In the genomic region with DNA sequence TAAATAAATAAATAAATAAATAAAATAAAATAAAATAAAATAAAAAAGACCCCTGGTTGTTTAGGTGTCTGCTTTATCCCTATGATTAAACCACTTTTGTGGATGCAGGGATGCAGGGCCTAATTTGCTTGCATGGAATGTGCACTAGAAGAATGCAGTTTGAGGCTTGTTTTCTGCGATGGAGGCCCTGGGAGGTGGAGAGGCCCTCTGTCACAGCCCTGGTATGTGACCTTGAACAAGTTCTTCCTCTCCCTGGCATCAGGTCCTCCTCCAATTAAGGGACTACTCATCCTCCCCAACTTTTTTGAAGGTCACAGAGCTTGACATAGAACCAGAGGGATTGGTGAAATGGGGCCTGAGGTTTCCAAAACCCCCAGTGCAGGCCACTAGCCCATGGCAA, we compare ENCODE assay signal across 22 cellular contexts. TPM values are rescaled to one million over a fixed set of nuclear protein-coding genes. Genes with fewer than 3 reads are reported as not detected.
DNase-seq lines count a peak whose midpoint lies in the region; ATAC-seq, FAIRE-seq and TF ChIP-seq lines count a peak whose summit lies in the region.
"Had no signal": no experiment of that assay in that cellular context is flagged by ENCODE, and none has a peak within 500 bp of the region (broad histone marks: within the 10 kb centered on the region; RNA-seq: fewer than 3 reads in every experiment).

No MANE protein-coding gene starts in this region.

- H3K9me3 ChIP-seq in HepG2 (ENCODE audit: low read length) (no peaks in the 10 kb centered on the region), right lobe of liver (no peaks in the 10 kb centered on the region), aorta (ENCODE audit: control insufficient read depth, low read length) (no peaks in the 10 kb centered on the region)
- H3K9me3 ChIP-seq: BLaER1, Caco-2, MG63, SK-N-SH had no signal

- intact Hi-C loops in HepG2 (cut with micrococcal nuclease; ENCODE audit: unreplicated experiment) (no loop called here), right lobe of liver (cut with DNase I) (no loop called here), aorta (cut with DNase I) (no loop called here)

- H3K4me1 ChIP-seq in HepG2 (ENCODE audit: insufficient read depth, low read length) (peaks cover 8% of the 10 kb centered on the region; the same call in 1 of the 2 replicates), right lobe of liver (no peaks in the 10 kb centered on the region), aorta (ENCODE audit: control insufficient read depth in 1 of 2, insufficient read depth in 2 of 2, low read length in 2 of 2) (no peaks in the 10 kb centered on the region)
- H3K4me1 ChIP-seq: Caco-2 had no signal

- in situ Hi-C loops in HepG2 (cut with HindIII; ENCODE audit: extremely low pct_ligation_motif_present, low pct_unique_long_range_greater_than_20kb): no loop called here

- H3K36me3 ChIP-seq in HepG2 (replicated peaks in 1 of 2; ENCODE audit: control insufficient read depth in 1 of 2, insufficient read depth in 2 of 2, low read length in 2 of 2) (no peaks in the 10 kb centered on the region), right lobe of liver (no peaks in the 10 kb centered on the region), aorta (ENCODE audit: control insufficient read depth in 1 of 2, insufficient read depth in 2 of 2, low read length in 1 of 2) (no peaks in the 10 kb centered on the region)
- H3K36me3 ChIP-seq: BLaER1, MG63 had no signal

- DNase-seq in HepG2 (ENCODE audit: low spot score) (peak; percentile 35), right lobe of liver (no peak), M059J (ENCODE audit: low read depth) (peak; percentile 65), fibroblast of peridontal ligament (ENCODE audit: extremely low read depth) (peak; percentile 12), HEK293T (ENCODE audit: extremely low spot score) (no peak), aorta (no peak), COLO829 (ENCODE audit: low spot score) (no peak)
- DNase-seq: Caco-2; CD4-positive, alpha-beta T cell; DND-41; Kasumi-1; MG63; NCI-H1417; NCI-H187 treated with DMSO at 0.1 percent for 48 hours; NCI-H510A; PC-9; RPMI8226; SIG-M5; SK-N-SH had no signal

- H3K4me3 ChIP-seq in HepG2 (replicated peaks in 1 of 3; ENCODE audit: insufficient read depth in 1 of 3, low read depth in 2 of 3, low read length in 3 of 3) (no peak overlapping the region), right lobe of liver (no peak overlapping the region), aorta (ENCODE audit: low read length in 2 of 2) (no peak overlapping the region)
- H3K4me3 ChIP-seq: BLaER1, MG63, PC-9 had no signal

- no peak overlapping the region for H3K4me2 ChIP-seq in HepG2 (ENCODE audit: low read depth, low read length)
- H3K4me2 ChIP-seq: BLaER1, PC-9, SK-N-SH had no signal

- H4K20me1 ChIP-seq in HepG2 (ENCODE audit: insufficient read depth, low read length): no peaks in the 10 kb centered on the region
- H4K20me1 ChIP-seq: BLaER1 had no signal

- H3K27ac ChIP-seq in HepG2 (ENCODE audit: extremely low read length, insufficient read depth, low read length) (no peak overlapping the region), right lobe of liver (no peak overlapping the region), aorta (ENCODE audit: low read depth in 1 of 2, low read length in 2 of 2) (no peak overlapping the region)
- H3K27ac ChIP-seq: BLaER1, PC-9 had no signal

- H3K27me3 ChIP-seq in HepG2 (ENCODE audit: control insufficient read depth in 1 of 2, insufficient read depth in 2 of 2, low read length in 2 of 2) (peaks cover 2 to 21% of the 10 kb centered on the region in 2 experiments; a peak in 3 of 5 replicates), right lobe of liver (no peaks in the 10 kb centered on the region), aorta (ENCODE audit: control insufficient read depth in 1 of 2, insufficient read depth in 2 of 2, low read length in 1 of 2) (no peaks in the 10 kb centered on the region)
- H3K27me3 ChIP-seq: BLaER1, MG63 had no signal

- no peak for ATAC-seq in HepG2
- no peak for ATAC-seq in right lobe of liver
- no peak for ATAC-seq in aorta (ENCODE audit: low FRiP score)

- TF ChIP-seq RAD21 in HepG2 (CRISPR knock-in tag; IDR thresholded peaks at IDR 0.05): no peak

- 67% methylated on average over 1 of the region's 1 CpG for WGBS in HepG2 (ENCODE audit: low lambda C conversion rate)
- 90% methylated on average over 1 of the region's 1 CpG for WGBS in right lobe of liver (ENCODE audit: insufficient coverage, low coverage, low lambda C conversion rate, missing lambda C conversion rate)
- WGBS in aorta, 2 donors: 94 to 95% methylated on average over 1 of the region's 1 CpG

- no peak for TF ChIP-seq CTCF in HepG2 (CRISPR knock-in tag; IDR thresholded peaks at IDR 0.05)
- no peak for TF ChIP-seq CTCF in right lobe of liver (IDR thresholded peaks at IDR 0.05)

- TF ChIP-seq EP300 in HepG2 (IDR thresholded peaks at IDR 0.05; ENCODE audit: low read depth in 2 of 2, low read length in 2 of 2) (no peak), HepG2 (CRISPR knock-in tag; IDR thresholded peaks at IDR 0.05; ENCODE audit: borderline replicate concordance) (no peak)

- CTCF ChIA-PET in HepG2 (lab: Yijun Ruan, JAX; ENCODE audit: low intra/inter-chr PET ratio, low total read pairs): no interaction called here
- CTCF ChIA-PET in HEK293T (lab: Yijun Ruan, JAX): no interaction called here

- no peak overlapping the region for H2AFZ ChIP-seq in HepG2 (ENCODE audit: low read length)
- H2AFZ ChIP-seq: PC-9 had no signal

- FAIRE-seq in HepG2 (lab: Jason Lieb, UNC): no peak
- FAIRE-seq: G401.6, GM19239 had no signal

- BruUV-seq in HepG2 (replicated peaks; lab: Mats Ljungman, UMichigan): no TSS peak

- H3K9ac ChIP-seq in HepG2 (ENCODE audit: insufficient read depth, low read depth, low read length): no peak overlapping the region
- H3K9ac ChIP-seq: BLaER1, SK-N-SH had no signal

- H3K79me2 ChIP-seq in HepG2 (ENCODE audit: insufficient read depth, low read length): no peaks in the 10 kb centered on the region

- POLR2A ChIA-PET in HepG2 (lab: Yijun Ruan, JAX): no interaction called here
- POLR2A ChIA-PET in HEK293T (lab: Yijun Ruan, JAX): no interaction called here

- TF ChIP-seq POLR2A in HepG2 (IDR thresholded peaks at IDR 0.05; ENCODE audit: insufficient read depth in 1 of 2, low read depth in 2 of 2, low read length in 2 of 2) (no peak), right lobe of liver (IDR thresholded peaks at IDR 0.05) (no peak)

TF ChIP-seq in HEK293T, 16 proteins besides CTCF, POLR2A, EP300 and RAD21 (continues in another document):
- no peak for TF ChIP-seq SUZ12 (IDR thresholded peaks at IDR 0.05)

RNA-seq across cellular contexts. Expression of a gene that starts 22.7 kb away (rescaled TPM):
- total RNA-seq in HepG2 (2016; rRNA removed; fragmentation: Illumina TruSeq; extraction: Trizol): not detected in 2 replicates
- total RNA-seq in HepG2 (2016; cell fraction: cytosol; rRNA removed; fragmentation: Illumina TruSeq; extraction: Trizol; ENCODE audit: low read depth): not detected in 2 replicates
- total RNA-seq in HepG2 (2016; cell fraction: insoluble cytoplasmic fraction; rRNA removed; fragmentation: Illumina TruSeq; extraction: Trizol): not detected in 2 replicates
- total RNA-seq in HepG2 (2016; cell fraction: membrane; rRNA removed; fragmentation: Illumina TruSeq; extraction: Trizol): not detected in 2 replicates
- total RNA-seq in HepG2 (2016; cell fraction: nucleus; rRNA removed; fragmentation: Illumina TruSeq; extraction: Trizol): not detected in 2 replicates
- polyA plus RNA-seq in HepG2 (2011; rRNA removed): not detected in 2 replicates
- 0.03 TPM in 1 of 2 replicates, not detected in the other for polyA plus RNA-seq in HepG2 (2011; cell fraction: cytosol; rRNA removed)
- not detected in 2 replicates for polyA plus RNA-seq in HepG2 (2011; cell fraction: nucleus; rRNA removed)
- polyA plus RNA-seq in HepG2 (2012): not detected in 2 replicates
- polyA plus RNA-seq in HepG2 (2016; cell fraction: cytosol; fragmentation: Illumina TruSeq; extraction: Trizol; ENCODE audit: low read depth): not detected in 2 replicates
- polyA plus RNA-seq in HepG2 (2016; cell fraction: insoluble cytoplasmic fraction; fragmentation: Illumina TruSeq; extraction: Trizol; ENCODE audit: low read depth): not detected in 2 replicates
- polyA plus RNA-seq in HepG2 (2016; cell fraction: membrane; fragmentation: Illumina TruSeq; extraction: Trizol; ENCODE audit: low read depth): not detected in 2 replicates
- not detected in 2 replicates for polyA plus RNA-seq in HepG2 (2016; cell fraction: nucleus; fragmentation: Illumina TruSeq; extraction: Trizol; ENCODE audit: insufficient read depth, low read depth)
- polyA minus RNA-seq in HepG2 (2011; rRNA and poly(A)+ RNA removed; ENCODE audit: low replicate concordance): not detected in 2 replicates
- polyA minus RNA-seq in HepG2 (2011; cell fraction: cytosol; rRNA and poly(A)+ RNA removed): not detected in 2 replicates
- not detected in 2 replicates for polyA minus RNA-seq in HepG2 (2011; cell fraction: nucleus; rRNA and poly(A)+ RNA removed)
- total RNA-seq in right lobe of liver: not detected
- 0.22 and 1.1 TPM in 2 replicates for total RNA-seq in M059J (2014; rRNA removed; shearing (Covaris generic))
- not detected for total RNA-seq in aorta
- not detected for polyA plus RNA-seq in aorta
- total RNA-seq: CD4-positive, alpha-beta T cell had no signal
- polyA plus RNA-seq: SK-N-SH had no signal

RNA-seq across cellular contexts. Expression of a gene that starts 35.6 kb away (rescaled TPM):
- total RNA-seq in HepG2 (2016; rRNA removed; fragmentation: Illumina TruSeq; extraction: Trizol) (18.9 and 24.2 TPM in 2 replicates), right lobe of liver (10 to 100 TPM in 3 of 6 experiments, 1 to 10 TPM in 3; 2.4 to 53.8 (median 12.8) TPM), aorta (10 to 100 TPM; 12.9 to 24.0 TPM)
- total RNA-seq in HepG2 (2016; cell fraction: cytosol; rRNA removed; fragmentation: Illumina TruSeq; extraction: Trizol; ENCODE audit: low read depth): 15.4 and 17.8 TPM in 2 replicates
- 18.4 and 24.9 TPM in 2 replicates for total RNA-seq in HepG2 (2016; cell fraction: insoluble cytoplasmic fraction; rRNA removed; fragmentation: Illumina TruSeq; extraction: Trizol)
- 25.0 and 25.7 TPM in 2 replicates for total RNA-seq in HepG2 (2016; cell fraction: membrane; rRNA removed; fragmentation: Illumina TruSeq; extraction: Trizol)
- 24.1 and 25.4 TPM in 2 replicates for total RNA-seq in HepG2 (2016; cell fraction: nucleus; rRNA removed; fragmentation: Illumina TruSeq; extraction: Trizol)
- polyA plus RNA-seq in HepG2 (2011; rRNA removed) (44.4 and 65.7 TPM in 2 replicates), aorta (10 to 100 TPM; 17.6 to 25.8 TPM)
- 51.3 and 51.5 TPM in 2 replicates for polyA plus RNA-seq in HepG2 (2011; cell fraction: cytosol; rRNA removed)
- 13.4 and 13.6 TPM in 2 replicates for polyA plus RNA-seq in HepG2 (2011; cell fraction: nucleus; rRNA removed)
- 25.3 and 25.4 TPM in 2 replicates for polyA plus RNA-seq in HepG2 (2012)
- 22.6 and 32.8 TPM in 2 replicates for polyA plus RNA-seq in HepG2 (2016; cell fraction: cytosol; fragmentation: Illumina TruSeq; extraction: Trizol; ENCODE audit: low read depth)
- 25.8 and 26.8 TPM in 2 replicates for polyA plus RNA-seq in HepG2 (2016; cell fraction: insoluble cytoplasmic fraction; fragmentation: Illumina TruSeq; extraction: Trizol; ENCODE audit: low read depth)
- 31.8 and 34.1 TPM in 2 replicates for polyA plus RNA-seq in HepG2 (2016; cell fraction: membrane; fragmentation: Illumina TruSeq; extraction: Trizol; ENCODE audit: low read depth)
- polyA plus RNA-seq in HepG2 (2016; cell fraction: nucleus; fragmentation: Illumina TruSeq; extraction: Trizol; ENCODE audit: insufficient read depth, low read depth): 38.2 and 40.9 TPM in 2 replicates
- polyA minus RNA-seq in HepG2 (2011; rRNA and poly(A)+ RNA removed; ENCODE audit: low replicate concordance): 11.9 and 47.4 TPM in 2 replicates
- 22.6 and 22.7 TPM in 2 replicates for polyA minus RNA-seq in HepG2 (2011; cell fraction: cytosol; rRNA and poly(A)+ RNA removed)
- 6.4 and 12.8 TPM in 2 replicates for polyA minus RNA-seq in HepG2 (2011; cell fraction: nucleus; rRNA and poly(A)+ RNA removed)
- total RNA-seq in M059J (2014; rRNA removed; shearing (Covaris generic)): 58.5 and 83.7 TPM in 2 replicates
- total RNA-seq: CD4-positive, alpha-beta T cell had no signal

Comparison
In these comparisons a context has a peak if more than half of its experiments do, and no peak if none do; other contexts are left out.
1. DNase-seq: peak in HepG2 (single experiment), M059J (single experiment) and fibroblast of peridontal ligament (single experiment); none in right lobe of liver (0 of 3), HEK293T (single experiment), aorta (0 of 2) and COLO829 (single experiment).